Comparison of ENCODE assay signal across 31 cellular contexts in the genomic region with DNA sequence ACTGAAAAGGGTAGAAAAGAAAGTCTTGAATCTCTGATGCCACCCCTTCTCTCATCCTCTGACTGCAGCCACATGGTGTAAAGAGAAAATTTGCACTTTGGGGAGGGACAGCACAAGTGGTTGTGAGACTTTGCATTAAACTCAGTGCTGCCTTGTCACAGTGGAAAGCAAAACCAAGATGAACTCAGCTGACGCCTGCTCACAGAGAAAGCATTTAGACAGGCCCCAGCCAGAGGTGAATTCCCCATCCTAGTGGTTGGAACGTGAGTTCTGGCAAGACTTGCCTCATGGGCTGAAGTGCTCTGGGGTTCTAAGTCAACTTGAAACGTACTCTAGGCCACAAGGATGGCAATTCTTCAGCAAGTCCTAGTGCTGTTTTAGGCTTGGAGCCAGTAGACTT.
"Had no signal": no experiment of that assay in that cellular context is flagged by ENCODE, and none has a peak within 500 bp of the region (broad histone marks: within the 10 kb centered on the region; RNA-seq: fewer than 3 reads in every experiment).

No MANE protein-coding gene starts in this region.

- H3K27me3 ChIP-seq: ascending aorta, body of pancreas, brain microvascular endothelial cell, breast epithelium had no signal

- H3K4me1 ChIP-seq: ascending aorta, body of pancreas, breast epithelium had no signal

- ATAC-seq: activated CD8-positive, alpha-beta T cell treated with anti-CD3 and anti-CD28 coated beads for 36 hours; activated naive CD8-positive, alpha-beta T cell treated with anti-CD3 and anti-CD28 coated beads, Interleukin-2, amount 50 U/mL, for 24 hours; activated T-cell treated with anti-CD3 and anti-CD28 coated beads, Interleukin-2, amount 50 U/mL, for 4 hours; activated T-cell treated with anti-CD3 and anti-CD28 coated beads, Interleukin-2, amount 50 U/mL, for 72 hours; activated T-helper 17 cell treated with anti-CD3 and anti-CD28 coated beads, Interleukin-2, amount 50 U/mL, for 72 hours; body of pancreas had no signal

- H3K9me3 ChIP-seq: body of pancreas had no signal

- H3K27ac ChIP-seq: ascending aorta, body of pancreas, brain microvascular endothelial cell, breast epithelium, VCaP had no signal

- DNase-seq: activated B cell treated with CpG ODN at 0.5 μM for 24 hours; activated CD4-positive, alpha-beta memory T cell treated with anti-CD3 and anti-CD28 coated beads for 36 hours; activated CD4-positive, alpha-beta T cell treated with anti-CD3 and anti-CD28 coated beads for 4 hours; activated CD4-positive, alpha-beta T cell treated with anti-CD3 and anti-CD28 coated beads, Interleukin-2, amount 10 ng/mL, durations not matched to agents 24 days and 14 days; activated CD4-positive, alpha-beta T cell treated with anti-CD3 and anti-CD28 coated beads, Interleukin-2, amount 50 U/mL, for 1 hour; activated CD4-positive, alpha-beta T cell treated with anti-CD3 and anti-CD28 coated beads, Interleukin-2, amount 50 U/mL, for 4 hours; activated CD4-positive, CD25-positive, alpha-beta regulatory T cell treated with anti-CD3 and anti-CD28 coated beads, Interleukin-2, amount 50 U/mL, for 72 hours; activated CD8-positive, alpha-beta memory T cell treated with anti-CD3 and anti-CD28 coated beads, Interleukin-2, amount 50 U/mL, for 4 hours; activated CD8-positive, alpha-beta T cell treated with anti-CD3 and anti-CD28 coated beads for 36 hours; activated effector memory CD4-positive, alpha-beta T cell treated with anti-CD3 and anti-CD28 coated beads, Interleukin-2, amount 50 U/mL, for 16 hours; activated naive CD4-positive, alpha-beta T cell treated with anti-CD3 and anti-CD28 coated beads, Interleukin-2, amount 10 ng/mL, durations not matched to agents 7 days and 5 days; activated naive CD4-positive, alpha-beta T cell treated with Interleukin-2 at 50 U/mL for 16 hours; activated naive CD8-positive, alpha-beta T cell treated with anti-CD3 and anti-CD28 coated beads, Interleukin-2, amount 10 ng/mL, durations not matched to agents 7 days and 5 days; activated naive CD8-positive, alpha-beta T cell treated with anti-CD3 and anti-CD28 coated beads, Interleukin-2, amount 50 U/mL, for 24 hours; activated T-cell treated with anti-CD3 and anti-CD28 coated beads for 4 hours; activated T-cell treated with anti-CD3 and anti-CD28 coated beads, Interleukin-2, amount 50 U/mL, for 1 hour; activated T-cell treated with anti-CD3 and anti-CD28 coated beads, Interleukin-2, amount 50 U/mL, for 4 hours; activated T-cell treated with anti-CD3 and anti-CD28 coated beads, Interleukin-2, amount 50 U/mL, for 72 hours; amygdala; anterior cingulate cortex; body of pancreas; brain microvascular endothelial cell; central memory CD4-positive, alpha-beta T cell; T-helper 2 cell; T-helper 9 cell had no signal

- FAIRE-seq: colon, TTC549 had no signal

- H3K4me3 ChIP-seq: ascending aorta, body of pancreas, breast epithelium had no signal

- H3K36me3 ChIP-seq: ascending aorta, brain microvascular endothelial cell, breast epithelium had no signal
